ENCODE assay signal across 12 cellular contexts in genomic region chr3:160134964-160135363, GRCh38.
DNase-seq lines count a peak whose midpoint lies in the region; ATAC-seq and TF ChIP-seq lines count a peak whose summit lies in the region.
"Had no signal": no experiment of that assay in that cellular context is flagged by ENCODE, and none has a peak within 500 bp of the region (broad histone marks: within the 10 kb centered on the region; RNA-seq: fewer than 3 reads in every experiment).

No MANE protein-coding gene starts in this region.

- dilution Hi-C loops in IMR-90 (cut with HindIII; ENCODE audit: low sequenced_read_pairs, unreplicated experiment), result no loop called here

- H3K79me1 ChIP-seq in IMR-90 (ENCODE audit: low read depth in 1 of 2, low read length in 2 of 2), result no peaks in the 10 kb centered on the region
- H3K79me1 ChIP-seq in neuronal stem cell (ENCODE audit: low read depth, low read length), result no peaks in the 10 kb centered on the region

- no peak for TF ChIP-seq POLR2A in IMR-90 (IDR thresholded peaks at IDR 0.05; ENCODE audit: low read depth, low read length)
- TF ChIP-seq POLR2A in vagina (IDR thresholded peaks at IDR 0.05), result no peak

- H3K14ac ChIP-seq in IMR-90 (replicated peaks; ENCODE audit: low read depth, low read length), result no peak overlapping the region
- H3K14ac ChIP-seq in neuronal stem cell (ENCODE audit: low read length), result no peak overlapping the region

- DNase-seq in AG09309 (ENCODE audit: low read depth) (peak; percentile 78), IMR-90 (peak; percentile 75), SKM-1 treated with dmso at 0.1 percent for 144 hours (lab: John Stamatoyannopoulos, UW; ENCODE audit: unreplicated experiment) (peak; percentile 85), iris pigment epithelial cell (ENCODE audit: low read depth) (peak; percentile 87), vagina (ENCODE audit: extremely low spot score in 2 of 2) (no peak), GM10266 (ENCODE audit: extremely low spot score) (no peak), neuronal stem cell (ENCODE audit: low spot score) (no peak)
- DNase-seq: NCI-H446 treated with DMSO at 0.1 percent for 48 hours, SHP77 treated with DMSO at 0.1 percent for 48 hours had no signal

- H3K4me2 ChIP-seq in IMR-90 (ENCODE audit: low read depth, low read length) (no peak overlapping the region), neuronal stem cell (ENCODE audit: insufficient read depth, low read length, poor library complexity, severe bottlenecking) (no peak overlapping the region)

- H3K9me3 ChIP-seq in IMR-90 (ENCODE audit: control insufficient read depth, insufficient read depth, low read length) (no peaks in the 10 kb centered on the region), vagina (no peaks in the 10 kb centered on the region), neuronal stem cell (replicated peaks in 1 of 2; ENCODE audit: control insufficient read depth in 2 of 2, insufficient read depth in 1 of 2, low read depth in 1 of 2, low read length in 2 of 2) (no peaks in the 10 kb centered on the region)

- TF ChIP-seq RAD21 in IMR-90 (IDR thresholded peaks at IDR 0.05; ENCODE audit: low read length), result no peak

- ATAC-seq in IMR-90 (ENCODE audit: low read depth), result peak; percentile 52
- no peak for ATAC-seq in HG03095 (IDR thresholded peaks at IDR 0.05; ENCODE audit: unreplicated experiment)
- ATAC-seq: activated CD4-positive, CD25-positive, alpha-beta regulatory T cell treated with anti-CD3 and anti-CD28 coated beads, Interleukin-2, amount 50 U/mL, for 24 hours had no signal

- H3K23ac ChIP-seq in IMR-90 (ENCODE audit: low read depth, low read length) (no peak overlapping the region), neuronal stem cell (ENCODE audit: low read depth, low read length, poor library complexity) (no peak overlapping the region)

- H3K36me3 ChIP-seq in IMR-90 (ENCODE audit: control insufficient read depth, insufficient read depth, low read length), result no peaks in the 10 kb centered on the region
- H3K36me3 ChIP-seq in vagina, result no peaks in the 10 kb centered on the region
- H3K36me3 ChIP-seq in neuronal stem cell (replicated peaks in 1 of 2; ENCODE audit: control insufficient read depth in 2 of 2, insufficient read depth in 2 of 2, low read length in 2 of 2), result no peaks in the 10 kb centered on the region

- no peaks in the 10 kb centered on the region for H4K20me1 ChIP-seq in IMR-90 (ENCODE audit: insufficient read depth, low read length)

- H2BK5ac ChIP-seq in IMR-90 (ENCODE audit: low read depth, low read length, poor library complexity, severe bottlenecking) (no peak overlapping the region), neuronal stem cell (ENCODE audit: low read length) (no peak overlapping the region)

- H4K91ac ChIP-seq in IMR-90 (ENCODE audit: insufficient read depth, low read depth, low read length) (no peak overlapping the region), neuronal stem cell (ENCODE audit: low read depth, low read length, poor library complexity) (no peak overlapping the region)

- H3K9ac ChIP-seq in IMR-90 (ENCODE audit: low read depth, low read length), result no peak overlapping the region
- H3K9ac ChIP-seq in neuronal stem cell (ENCODE audit: low read depth, low read length, poor library complexity), result no peak overlapping the region
- H3K9ac ChIP-seq: parathyroid adenoma had no signal

- H2BK120ac ChIP-seq in IMR-90 (ENCODE audit: low read depth, low read length) (peak overlapping the region; percentile 20; the same call in 1 of the 2 replicates), neuronal stem cell (ENCODE audit: low read depth, low read length) (no peak overlapping the region)

- H4K5ac ChIP-seq in IMR-90 (ENCODE audit: low read depth, low read length), result no peak overlapping the region

- CTCF ChIA-PET in IMR-90 (lab: Yijun Ruan, JAX), result interaction anchor here (0.6 to 0.8 kb wide), 2 partner anchors 16 to 69 kb away, joined by 3 to 4 read pairs; no protein-coding TSS in a partner anchor

- H3K27me3 ChIP-seq in IMR-90 (ENCODE audit: control insufficient read depth, insufficient read depth, low read length) (no peaks in the 10 kb centered on the region), vagina (no peaks in the 10 kb centered on the region), neuronal stem cell (ENCODE audit: control insufficient read depth in 3 of 3, insufficient read depth in 3 of 3, low read depth in 1 of 3, low read length in 3 of 3) (no peaks in the 10 kb centered on the region)

- no peak for TF ChIP-seq CTCF in AG09309 (IDR thresholded peaks at IDR 0.05; ENCODE audit: control insufficient read depth, insufficient read depth, low read depth, low read length, missing control alignments)
- TF ChIP-seq CTCF in IMR-90 (conservative IDR thresholded peaks at IDR 0.05; ENCODE audit: low read depth, low read length), result no peak
- TF ChIP-seq CTCF in vagina (IDR thresholded peaks at IDR 0.05), result no peak
- no peak for TF ChIP-seq CTCF in GM10266 (IDR thresholded peaks at IDR 0.05; ENCODE audit: control insufficient read depth, insufficient read depth, low read depth, missing control alignments)

- POLR2A ChIA-PET in IMR-90 (lab: Charles Lee; ENCODE audit: unreplicated experiment), result no interaction called here

- peaks cover 9% of the 10 kb centered on the region for H3K9me1 ChIP-seq in IMR-90 (ENCODE audit: insufficient read depth, low read length)

- H3K4ac ChIP-seq in IMR-90 (ENCODE audit: low read depth, low read length) (no peak overlapping the region; the same call in 1 of the 2 replicates), neuronal stem cell (ENCODE audit: low read length) (no peak overlapping the region)

- H2AFZ ChIP-seq in IMR-90 (replicated peaks; ENCODE audit: low read length, poor library complexity), result no peak overlapping the region
- no peak overlapping the region for H2AFZ ChIP-seq in neuronal stem cell (ENCODE audit: low read length)
- H2AFZ ChIP-seq: parathyroid adenoma had no signal

- H3K4me1 ChIP-seq in IMR-90 (ENCODE audit: control insufficient read depth, insufficient read depth, low read length) (peaks cover 8% of the 10 kb centered on the region), vagina (no peaks in the 10 kb centered on the region), neuronal stem cell (ENCODE audit: control insufficient read depth in 2 of 2, insufficient read depth in 1 of 2, low read depth in 1 of 2, low read length in 2 of 2) (no peaks in the 10 kb centered on the region)
- H3K4me1 ChIP-seq: parathyroid adenoma had no signal

- intact Hi-C loops in IMR-90 (cut with micrococcal nuclease), result no loop called here
- intact Hi-C loops in vagina (cut with DNase I), result no loop called here

- BruUV-seq in IMR-90 (replicated peaks; lab: Mats Ljungman, UMichigan), result no TSS peak

- H3K56ac ChIP-seq in IMR-90 (ENCODE audit: extremely low read depth, insufficient read depth, low read length), result no peak overlapping the region

- H3K27ac ChIP-seq in IMR-90 (ENCODE audit: insufficient read depth, low read length), result no peak overlapping the region
- H3K27ac ChIP-seq in vagina, result no peak overlapping the region
- no peak overlapping the region for H3K27ac ChIP-seq in neuronal stem cell (replicated peaks; ENCODE audit: low read length)
- H3K27ac ChIP-seq: parathyroid adenoma had no signal

- no peak overlapping the region for H2BK20ac ChIP-seq in IMR-90 (ENCODE audit: low read depth, low read length)

- no peak overlapping the region for H2AK5ac ChIP-seq in IMR-90 (ENCODE audit: low read depth, low read length)
- H2AK5ac ChIP-seq in neuronal stem cell (ENCODE audit: low read depth, low read length), result no peak overlapping the region

- in situ Hi-C loops in IMR-90 (cut with MboI; ENCODE audit: low sequenced_read_pairs), result no loop called here

- peak overlapping the region in 1 of 2 experiments; percentile 35; a peak in 1 of 4 replicates for H4K8ac ChIP-seq in IMR-90 (ENCODE audit: low read depth in 2 of 2, low read length in 2 of 2)
- no peak overlapping the region for H4K8ac ChIP-seq in neuronal stem cell (ENCODE audit: low read depth, low read length)

- H3K18ac ChIP-seq in IMR-90 (ENCODE audit: low read depth, low read length), result no peak overlapping the region
- H3K18ac ChIP-seq in neuronal stem cell (ENCODE audit: low read length), result no peak overlapping the region

- H2BK15ac ChIP-seq in IMR-90 (ENCODE audit: low read depth, low read length), result 0 out of 3 replicates have a peak overlapping the region, but pooled peaks have one; percentile 34
- no peak overlapping the region for H2BK15ac ChIP-seq in neuronal stem cell (ENCODE audit: low read length)

- no peak overlapping the region for H2BK12ac ChIP-seq in neuronal stem cell (ENCODE audit: low read length)

- H3K4me3 ChIP-seq in AG09309 (ENCODE audit: control insufficient read depth, low read depth, low read length), result no peak overlapping the region
- H3K4me3 ChIP-seq in IMR-90 (ENCODE audit: insufficient read depth, low read depth, low read length), result no peak overlapping the region
- H3K4me3 ChIP-seq in vagina, result no peak overlapping the region
- H3K4me3 ChIP-seq in neuronal stem cell (ENCODE audit: low read length in 2 of 2), result no peak overlapping the region

- H2AK9ac ChIP-seq in IMR-90 (replicated peaks; ENCODE audit: low read depth, low read length, poor library complexity), result no peak overlapping the region

- no CpG with 5 or more reads among the region's 2 CpGs for WGBS in IMR-90 (ENCODE audit: extremely low coverage in 2 of 2, insufficient read length in 1 of 2), 2 experiments
- WGBS in neuronal stem cell (ENCODE audit: extremely low coverage in 2 of 2, insufficient read length in 2 of 2, insufficient replicate concordance in 1 of 2), 2 donors, result no CpG with 5 or more reads among the region's 2 CpGs

TF ChIP-seq in IMR-90, 13 proteins besides CTCF, POLR2A, EP300 and RAD21:
- peak; percentile 96 for TF ChIP-seq CEBPB (IDR thresholded peaks at IDR 0.05; ENCODE audit: low read depth, low read length)
- TF ChIP-seq ELK1 (IDR thresholded peaks at IDR 0.05; ENCODE audit: borderline replicate concordance, low read depth, low read length), result no peak

Comparison
In these comparisons a context has a peak if more than half of its experiments do, and no peak if none do; other contexts are left out.
1. DNase-seq: peak in AG09309 (single experiment), IMR-90 (single experiment), SKM-1 treated with dmso at 0.1 percent for 144 hours (single experiment) and iris pigment epithelial cell (single experiment); none in vagina (0 of 2), GM10266 (single experiment) and neuronal stem cell (single experiment).